Comparison of ENCODE assay signal across 8 cellular contexts in the genomic region with DNA sequence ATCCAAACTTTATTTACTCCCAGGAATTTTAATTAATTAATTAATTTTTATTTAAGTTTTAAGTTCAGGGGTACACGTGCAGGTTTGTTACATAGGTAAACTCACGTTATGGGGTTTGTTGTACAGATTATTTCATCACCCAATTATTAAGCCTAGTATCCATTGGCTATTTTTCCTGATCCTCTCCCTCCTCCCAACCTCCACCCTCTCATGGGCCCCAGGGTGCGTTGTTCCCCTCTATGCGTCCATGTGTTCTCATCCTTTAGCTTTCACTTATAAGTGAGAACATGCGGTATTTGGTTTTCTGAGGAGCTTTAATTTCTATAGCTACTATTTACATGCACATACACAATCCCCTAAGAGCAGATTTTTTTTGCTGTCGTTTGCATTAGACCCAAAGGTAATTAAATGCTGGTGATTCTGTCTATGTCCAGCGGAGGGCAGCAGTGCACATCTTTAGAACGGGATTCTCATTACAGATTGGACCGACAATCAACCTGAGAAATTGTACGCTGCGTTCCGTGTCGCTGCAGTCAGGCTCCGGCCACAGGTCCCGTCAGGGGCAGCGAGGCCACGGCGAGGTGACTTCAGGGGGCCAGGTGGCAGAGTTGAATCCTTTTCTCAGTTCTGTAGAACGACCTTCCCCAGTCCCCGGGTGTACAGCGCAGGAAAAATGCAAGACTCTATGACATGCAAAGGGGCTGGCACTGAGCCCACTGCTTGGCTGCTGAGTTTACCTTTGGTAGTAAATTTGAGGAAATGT. TPM values are rescaled to one million over a fixed set of nuclear protein-coding genes. Genes with fewer than 3 reads are reported as not detected.
DNase-seq lines count a peak whose midpoint lies in the region; ATAC-seq lines count a peak whose summit lies in the region.

No MANE protein-coding gene starts in this region.

- ATAC-seq in GM21576 (IDR thresholded peaks at IDR 0.05; ENCODE audit: unreplicated experiment): peak; percentile 84
- ATAC-seq in esophagus mucosa: peak; percentile 87
- ATAC-seq in naive thymus-derived CD8-positive, alpha-beta T cell: peak; percentile 93 to 96
- ATAC-seq in stimulated activated memory B cell treated with anti-CD40 and anti-IgM and Interleukin-4, amounts not matched to agents 10 μg/mL and 1 μg/mL and 100 μg/mL, for 72 hours: peak; percentile 65

- peaks cover 18 to 51% (median 44%) of the 10 kb centered on the region in 5 donors for H3K27me3 Mint-ChIP-seq in naive thymus-derived CD8-positive, alpha-beta T cell
- peaks cover 39% of the 10 kb centered on the region for H3K27me3 Mint-ChIP-seq in stimulated activated memory B cell treated with anti-CD40 and anti-IgM and Interleukin-4, amounts not matched to agents 10 μg/mL and 1 μg/mL and 100 μg/mL, for 72 hours

- H3K27ac Mint-ChIP-seq in naive thymus-derived CD8-positive, alpha-beta T cell: peak overlapping the region in 3 of 10 donors; percentile 30 to 64 (median 55)
- no peak overlapping the region for H3K27ac Mint-ChIP-seq in stimulated activated memory B cell treated with anti-CD40 and anti-IgM and Interleukin-4, amounts not matched to agents 10 μg/mL and 1 μg/mL and 100 μg/mL, for 72 hours

- H3K4me3 Mint-ChIP-seq in naive thymus-derived CD8-positive, alpha-beta T cell: peak overlapping the region; percentile 64 to 86 (median 76)
- H3K4me3 Mint-ChIP-seq in stimulated activated memory B cell treated with anti-CD40 and anti-IgM and Interleukin-4, amounts not matched to agents 10 μg/mL and 1 μg/mL and 100 μg/mL, for 72 hours: peak overlapping the region; percentile 35

- peak; percentile 73 for DNase-seq in DMS114 treated with DMSO at 0.1 percent for 48 hours (lab: John Stamatoyannopoulos, UW; ENCODE audit: unreplicated experiment)
- peak; percentile 77 for DNase-seq in Jurkat, Clone E6-1 (ENCODE audit: low read depth, low spot score)
- DNase-seq in OCI-M1 (lab: John Stamatoyannopoulos, UW): peak; percentile 79
- DNase-seq in activated T-cell treated with anti-CD3 and anti-CD28 coated beads for 48 hours (ENCODE audit: low read depth): peak; percentile 58
- peak; percentile 55 to 86 (median 74) for DNase-seq in naive thymus-derived CD8-positive, alpha-beta T cell

- H3K36me3 Mint-ChIP-seq in naive thymus-derived CD8-positive, alpha-beta T cell: no peaks in the 10 kb centered on the region
- H3K36me3 Mint-ChIP-seq in stimulated activated memory B cell treated with anti-CD40 and anti-IgM and Interleukin-4, amounts not matched to agents 10 μg/mL and 1 μg/mL and 100 μg/mL, for 72 hours: no peaks in the 10 kb centered on the region

- POLR2A ChIA-PET in naive thymus-derived CD8-positive, alpha-beta T cell (lab: Charles Lee): interaction anchor here (1.5 kb wide), 1 partner anchor 11 kb away, joined by 5 read pairs; a partner anchor contains a TSS

- peaks cover 0 to 5% (median 3%) of the 10 kb centered on the region in 4 donors for H3K4me1 Mint-ChIP-seq in naive thymus-derived CD8-positive, alpha-beta T cell
- H3K4me1 Mint-ChIP-seq in stimulated activated memory B cell treated with anti-CD40 and anti-IgM and Interleukin-4, amounts not matched to agents 10 μg/mL and 1 μg/mL and 100 μg/mL, for 72 hours: peaks cover 5% of the 10 kb centered on the region

- no peaks in the 10 kb centered on the region for H3K9me3 Mint-ChIP-seq in naive thymus-derived CD8-positive, alpha-beta T cell
- no peaks in the 10 kb centered on the region for H3K9me3 Mint-ChIP-seq in stimulated activated memory B cell treated with anti-CD40 and anti-IgM and Interleukin-4, amounts not matched to agents 10 μg/mL and 1 μg/mL and 100 μg/mL, for 72 hours

- H3K4me3 ChIP-seq in Jurkat, Clone E6-1 (ENCODE audit: low read length): peak overlapping the region; percentile 48

RNA-seq across cellular contexts. Expression of a gene that starts 11.6 kb away (rescaled TPM):
- polyA plus RNA-seq in Jurkat, Clone E6-1 (2012; ENCODE audit: insufficient read depth, insufficient read length): not detected
- total RNA-seq in esophagus mucosa: 14.7 TPM
- total RNA-seq in naive thymus-derived CD8-positive, alpha-beta T cell: 1 to 10 TPM; 3.5 to 4.1 TPM
- polyA plus RNA-seq in naive thymus-derived CD8-positive, alpha-beta T cell: 1 to 10 TPM; 4.2 to 7.8 (median 6.4) TPM

RNA-seq across cellular contexts. Expression of a gene that starts 51.9 kb away (rescaled TPM):
- polyA plus RNA-seq in Jurkat, Clone E6-1 (2012; ENCODE audit: insufficient read depth, insufficient read length): 57.4 TPM
- total RNA-seq in esophagus mucosa: 48.2 TPM
- 100 to 1,000 TPM; 284 to 306 TPM for total RNA-seq in naive thymus-derived CD8-positive, alpha-beta T cell
- 100 to 1,000 TPM; 184 to 264 (median 209) TPM for polyA plus RNA-seq in naive thymus-derived CD8-positive, alpha-beta T cell

Comparison
In these comparisons a context has a peak if more than half of its experiments do, and no peak if none do; other contexts are left out.
1. Peak in every context shown above with its lines: DNase-seq, ATAC-seq and H3K4me3 ChIP-seq.